In genomic region chr2:37342636-37343211, GRCh38 we compare ENCODE assay signal across 20 cellular contexts. TPM values are rescaled to one million over a fixed set of nuclear protein-coding genes. Genes with fewer than 3 reads are reported as not detected.
DNase-seq lines count a peak whose midpoint lies in the region; ATAC-seq and TF ChIP-seq lines count a peak whose summit lies in the region.
"Had no signal": no experiment of that assay in that cellular context is flagged by ENCODE, and none has a peak within 500 bp of the region (broad histone marks: within the 10 kb centered on the region; RNA-seq: fewer than 3 reads in every experiment).

No MANE protein-coding gene starts in this region.

- no peak for TF ChIP-seq EP300 in tibial nerve (IDR thresholded peaks at IDR 0.05)

- TF ChIP-seq CTCF in CD4-positive, alpha-beta T cell (IDR thresholded peaks at IDR 0.05) = no peak
- no peak for TF ChIP-seq CTCF in tibial nerve (IDR thresholded peaks at IDR 0.05)

- H3K27ac Mint-ChIP-seq in CD4-positive, alpha-beta T cell = no peak overlapping the region
- H3K27ac Mint-ChIP-seq: activated CD8-positive, alpha-beta memory T cell treated with anti-CD3 and anti-CD28 coated beads, Interleukin-2, amount 10 ng/mL, durations not matched to agents 7 days and 5 days; activated naive CD8-positive, alpha-beta T cell; activated T-helper 1 cell treated with anti-CD3 and anti-CD28 coated beads, Interleukin-12 subunit alpha, Interleukin-12 subunit beta, Interleukin-2, Interleukin-4 antibody, amounts not matched to agents 30 ng/mL and 10 ng/mL and 1 ng/mL, durations not matched to agents 14 hours and 24 hours and 36 hours; stimulated activated effector memory CD8-positive, alpha-beta T cell treated with anti-CD3 and anti-CD28 coated beads, Interleukin-12 subunit alpha, Interleukin-12 subunit beta, amount 100 ng/mL, for 72 hours had no signal

- peak overlapping the region; percentile 9 for H3K4me3 Mint-ChIP-seq in CD4-positive, alpha-beta T cell
- H3K4me3 Mint-ChIP-seq: activated CD8-positive, alpha-beta memory T cell treated with anti-CD3 and anti-CD28 coated beads, Interleukin-2, amount 10 ng/mL, durations not matched to agents 7 days and 5 days; activated T-helper 1 cell treated with anti-CD3 and anti-CD28 coated beads, Interleukin-12 subunit alpha, Interleukin-12 subunit beta, Interleukin-2, Interleukin-4 antibody, amounts not matched to agents 30 ng/mL and 10 ng/mL and 1 ng/mL, durations not matched to agents 14 hours and 24 hours and 36 hours; stimulated activated effector memory CD8-positive, alpha-beta T cell treated with anti-CD3 and anti-CD28 coated beads, Interleukin-12 subunit alpha, Interleukin-12 subunit beta, amount 100 ng/mL, for 72 hours had no signal

- H3K4me1 Mint-ChIP-seq in CD4-positive, alpha-beta T cell (ENCODE audit: low read depth) = peaks cover 23% of the 10 kb centered on the region

- H3K79me2 ChIP-seq in ACC112 (ENCODE audit: control insufficient read depth, insufficient read depth, low read length, unreplicated experiment) = no peaks in the 10 kb centered on the region

- no peak for DNase-seq in CD4-positive, alpha-beta T cell
- DNase-seq in SK-N-MC (ENCODE audit: low read depth, low spot score) (no peak), right cardiac atrium (no peak), islet precursor cell (no peak), tibial nerve (ENCODE audit: low spot score in 2 of 2) (no peak), C1 segment of cervical spinal cord (lab: John Stamatoyannopoulos, UW) (no peak), NCI-H510A treated with DMSO at 0.1 percent for 48 hours (lab: John Stamatoyannopoulos, UW) (no peak)
- DNase-seq: activated CD4-positive, alpha-beta T cell treated with anti-CD3 and anti-CD28 coated beads for 4 hours; activated CD8-positive, alpha-beta memory T cell treated with anti-CD3 and anti-CD28 coated beads, Interleukin-2, amount 10 ng/mL, durations not matched to agents 7 days and 5 days; COR-L47; DMS79 treated with DMSO at 0.1 percent for 48 hours; left lung; mucosa of descending colon; NCI-H187; retina had no signal

- H3K4me1 ChIP-seq in ACC112 (ENCODE audit: control insufficient read depth, insufficient read depth, low read length, unreplicated experiment) = peaks cover 15% of the 10 kb centered on the region
- H3K4me1 ChIP-seq in right cardiac atrium (ENCODE audit: control insufficient read depth, insufficient read depth, low read length) = no peaks in the 10 kb centered on the region
- H3K4me1 ChIP-seq in tibial nerve = peaks cover 0 to 24% (median 10%) of the 10 kb centered on the region in 4 donors

- H3K4me3 ChIP-seq in ACC112 (ENCODE audit: low read depth, low read length) (no peak overlapping the region), SK-N-MC (no peak overlapping the region), right cardiac atrium (ENCODE audit: low read length) (no peak overlapping the region), tibial nerve (no peak overlapping the region)
- H3K4me3 ChIP-seq: left lung, mucosa of descending colon had no signal

- H3K9me3 ChIP-seq in CD4-positive, alpha-beta T cell (ENCODE audit: control insufficient read depth, low read length) = no peaks in the 10 kb centered on the region
- no peaks in the 10 kb centered on the region for H3K9me3 ChIP-seq in SK-N-MC (ENCODE audit: low read depth, low read length)
- no peaks in the 10 kb centered on the region for H3K9me3 ChIP-seq in right cardiac atrium (ENCODE audit: control insufficient read depth, low read length)
- H3K9me3 ChIP-seq in tibial nerve = no peaks in the 10 kb centered on the region
- H3K9me3 ChIP-seq: left lung, mucosa of descending colon had no signal

- WGBS in right cardiac atrium = 50% methylated on average over 7 of the region's 7 CpGs
- WGBS in tibial nerve, 2 donors = 75% methylated on average over 7 of the region's 7 CpGs

- CTCF ChIA-PET in CD4-positive, alpha-beta T cell (lab: Charles Lee) = interaction anchor here (1.1 to 1.3 kb wide), 2 partner anchors 12 to 25 kb away, joined by 3 to 4 read pairs; no protein-coding TSS in a partner anchor

- no peaks in the 10 kb centered on the region for H3K36me3 Mint-ChIP-seq in CD4-positive, alpha-beta T cell (ENCODE audit: low read depth)
- H3K36me3 Mint-ChIP-seq: activated CD8-positive, alpha-beta memory T cell treated with anti-CD3 and anti-CD28 coated beads, Interleukin-2, amount 10 ng/mL, durations not matched to agents 7 days and 5 days; activated naive CD8-positive, alpha-beta T cell; stimulated activated effector memory CD8-positive, alpha-beta T cell treated with anti-CD3 and anti-CD28 coated beads, Interleukin-12 subunit alpha, Interleukin-12 subunit beta, amount 100 ng/mL, for 72 hours had no signal

- no peak overlapping the region for H3K9ac ChIP-seq in SK-N-MC (ENCODE audit: insufficient read length)

- peak overlapping the region; percentile 18 for H2AFZ ChIP-seq in ACC112 (ENCODE audit: low read length, unreplicated experiment)

- H3K27me3 Mint-ChIP-seq in CD4-positive, alpha-beta T cell = peaks cover 13% of the 10 kb centered on the region

- no peaks in the 10 kb centered on the region for H3K27me3 ChIP-seq in ACC112 (ENCODE audit: insufficient read depth, low read length)
- H3K27me3 ChIP-seq in CD4-positive, alpha-beta T cell (ENCODE audit: control insufficient read depth, insufficient read depth, low read length) = no peaks in the 10 kb centered on the region
- no peaks in the 10 kb centered on the region for H3K27me3 ChIP-seq in right cardiac atrium (ENCODE audit: control insufficient read depth, insufficient read depth)
- no peaks in the 10 kb centered on the region for H3K27me3 ChIP-seq in tibial nerve
- H3K27me3 ChIP-seq: left lung had no signal

- POLR2A ChIA-PET in CD4-positive, alpha-beta T cell (lab: Charles Lee) = interaction anchor here (1.3 to 1.7 kb wide), 3 partner anchors 12 to 34 kb away, joined by 3 to 7 read pairs (median 4); partner anchors contain the start of gene PRKD3

- TF ChIP-seq POLR2A in tibial nerve (IDR thresholded peaks at IDR 0.05) = no peak

- H3K36me3 ChIP-seq in ACC112 (ENCODE audit: insufficient read depth, low read length) (no peaks in the 10 kb centered on the region), SK-N-MC (ENCODE audit: insufficient read depth, low read length) (no peaks in the 10 kb centered on the region), tibial nerve (no peaks in the 10 kb centered on the region)
- H3K36me3 ChIP-seq: left lung had no signal

- ATAC-seq in CD4-positive, alpha-beta T cell (ENCODE audit: poor library complexity) = no peak
- ATAC-seq in right cardiac atrium = peak; percentile 47 to 61
- ATAC-seq: activated CD8-positive, alpha-beta memory T cell treated with anti-CD3 and anti-CD28 coated beads, Interleukin-2, amount 10 ng/mL, durations not matched to agents 7 days and 5 days; stimulated activated effector memory CD8-positive, alpha-beta T cell treated with anti-CD3 and anti-CD28 coated beads, Interleukin-12 subunit alpha, Interleukin-12 subunit beta, amount 100 ng/mL, for 72 hours had no signal

- H3K27ac ChIP-seq in ACC112 (ENCODE audit: low read depth, low read length) (no peak overlapping the region), SK-N-MC (peak overlapping the region; percentile 52), right cardiac atrium (ENCODE audit: low read length) (no peak overlapping the region), tibial nerve (peak overlapping the region in 1 of 4 donors; percentile 85)
- H3K27ac ChIP-seq in CD4-positive, alpha-beta T cell (ENCODE audit: low read depth, low read length) = no peak overlapping the region

- intact Hi-C loops in CD4-positive, alpha-beta T cell (cut with DNase I, micrococcal nuclease) = no loop called here
- intact Hi-C loops in right cardiac atrium (cut with DNase I) = no loop called here

- no peaks in the 10 kb centered on the region for H3K9me3 Mint-ChIP-seq in CD4-positive, alpha-beta T cell
- H3K9me3 Mint-ChIP-seq: activated T-helper 1 cell treated with anti-CD3 and anti-CD28 coated beads, Interleukin-12 subunit alpha, Interleukin-12 subunit beta, Interleukin-2, Interleukin-4 antibody, amounts not matched to agents 30 ng/mL and 10 ng/mL and 1 ng/mL, durations not matched to agents 14 hours and 24 hours and 36 hours; stimulated activated effector memory CD8-positive, alpha-beta T cell treated with anti-CD3 and anti-CD28 coated beads, Interleukin-12 subunit alpha, Interleukin-12 subunit beta, amount 100 ng/mL, for 72 hours had no signal

RNA-seq across cellular contexts. Expression of gene QPCT, which starts 1.7 kb away (rescaled TPM):
- under 1 TPM; 0.53 to 0.71 TPM for total RNA-seq in CD4-positive, alpha-beta T cell
- total RNA-seq in right cardiac atrium (1 to 10 TPM; 1.7 to 7.3 (median 2.3) TPM), tibial nerve (1 to 10 TPM; 1.5 to 4.8 (median 3.1) TPM)
- 3.1 TPM for polyA plus RNA-seq in right cardiac atrium
- total RNA-seq: H4 had no signal

RNA-seq across cellular contexts. Expression of gene PRKD3, which starts 18.1 kb away (rescaled TPM):
- total RNA-seq in CD4-positive, alpha-beta T cell = 10 to 100 TPM; 40.5 to 44.1 TPM
- total RNA-seq in right cardiac atrium = 10 to 100 TPM; 17.4 to 24.6 (median 20.6) TPM
- 5.6 TPM for polyA plus RNA-seq in right cardiac atrium
- total RNA-seq in tibial nerve = 10 to 100 TPM; 39.0 to 57.3 (median 54.4) TPM
